ENCODE assay signal across 19 cellular contexts in the genomic region with DNA sequence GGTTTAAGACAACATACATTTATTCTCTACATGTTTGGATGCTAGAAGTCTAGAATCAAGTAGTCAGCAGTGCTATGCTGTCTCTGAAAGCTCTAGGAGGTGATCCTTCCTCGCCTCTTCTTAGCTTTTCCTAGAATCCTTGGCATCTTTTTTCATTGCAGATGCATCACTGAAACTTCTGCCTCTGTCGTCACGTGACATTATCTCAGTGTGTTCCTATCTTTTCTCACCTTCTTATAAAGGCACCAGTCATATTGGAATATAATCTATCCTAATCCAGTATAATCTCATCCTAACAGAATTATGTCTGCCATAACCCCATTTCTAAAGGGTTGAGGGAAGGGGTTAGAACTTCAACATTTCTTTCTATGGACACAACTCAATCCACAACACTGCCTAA.
"Had no signal": no experiment of that assay in that cellular context is flagged by ENCODE, and none has a peak within 500 bp of the region (broad histone marks: within the 10 kb centered on the region; RNA-seq: fewer than 3 reads in every experiment).

No MANE protein-coding gene starts in this region.

- H3K4me3 ChIP-seq: MG63 had no signal

- H3K4me2 ChIP-seq: SK-N-SH had no signal

- H3K9me3 ChIP-seq: MG63, SK-N-SH had no signal

- DNase-seq: Karpas-422, KG1, MG63, NCI-H1092, NCI-H1105 treated with DMSO at 0.1 percent for 48 hours, NCI-H1417 treated with DMSO at 0.1 percent for 48 hours, NCI-H1694 treated with DMSO at 0.1 percent for 48 hours, NCI-H1930, NCI-H2081, NCI-H2107, NCI-H2227 treated with DMSO at 0.1 percent for 48 hours, NCI-H524, NCI-H526 treated with DMSO at 0.1 percent for 48 hours, NCI-H748 treated with DMSO at 0.1 percent for 48 hours, RPMI8226, SHP77, SK-N-SH had no signal

- H3K9ac ChIP-seq: SK-N-SH had no signal

- FAIRE-seq: HTR-8/SVneo had no signal

- H3K27ac ChIP-seq: HL-60 had no signal

- H3K27me3 ChIP-seq: MG63 had no signal

- H3K36me3 ChIP-seq: MG63 had no signal
